ENCODE assay signal across 6 cellular contexts in the genomic region with DNA sequence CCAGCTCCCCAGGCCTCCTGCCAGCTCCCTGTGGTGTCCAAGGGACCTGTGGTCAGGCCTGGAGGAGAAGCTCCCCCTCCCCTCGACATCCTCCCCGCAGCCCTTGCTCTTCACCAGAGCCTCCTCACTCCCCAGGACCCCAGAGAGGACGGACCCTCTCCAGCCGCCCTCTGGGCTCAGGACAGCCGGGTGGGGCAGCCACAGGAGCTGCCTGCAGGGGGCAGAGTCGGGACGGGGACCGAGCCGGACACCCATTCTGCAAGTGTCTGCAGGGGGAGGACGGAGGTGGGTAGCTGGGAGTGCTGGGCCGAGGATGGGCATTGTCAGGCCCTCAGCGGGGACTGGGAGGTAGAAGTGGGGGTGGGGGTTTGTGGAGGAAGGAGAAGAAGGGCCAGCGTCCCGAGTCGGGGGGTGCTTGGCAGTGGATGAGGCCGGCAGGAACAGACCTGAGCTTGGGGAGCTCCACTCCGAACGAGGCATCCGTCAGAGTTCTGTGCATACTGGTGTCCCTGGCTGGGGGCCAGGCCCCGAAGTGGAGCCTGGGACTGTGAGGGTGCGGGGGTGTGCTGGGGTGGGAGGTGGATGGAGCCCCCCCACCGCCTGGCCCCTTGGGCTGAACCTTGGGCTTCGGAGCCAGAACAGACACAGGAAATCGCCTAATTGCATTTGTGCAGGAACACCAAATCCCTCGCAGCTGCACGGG. TPM values are rescaled to one million over a fixed set of nuclear protein-coding genes. Genes with fewer than 3 reads are reported as not detected.
A peak's percentile ranks its signal among the peaks of the same experiment; 100 is the strongest.
DNase-seq lines count a peak whose midpoint lies in the region; ATAC-seq and TF ChIP-seq lines count a peak whose summit lies in the region.

No MANE protein-coding gene starts in this region.

- DNase-seq in GM03348 (ENCODE audit: low spot score) (peak; percentile 74), left colon (peak in 1 of 2 donors; percentile 66)
- no peak for DNase-seq in activated naive CD4-positive, alpha-beta T cell treated with Interleukin-2 at 50 U/mL for 16 hours
- DNase-seq in stimulated activated CD4-positive, alpha-beta T cell treated with anti-CD3 and anti-CD28 coated beads, Interleukin-12 subunit alpha, Interleukin-12 subunit beta, amount 100 ng/mL, for 4 hours = no peak

- intact Hi-C loops in left colon (cut with DNase I, micrococcal nuclease) = no loop called here

- peak; percentile 72 for ATAC-seq in SK-N-SH treated with all-trans-retinoic acid at 6 μM for 48 hours
- ATAC-seq in left colon = peak; percentile 52
- ATAC-seq in GM18873 (IDR thresholded peaks at IDR 0.05; ENCODE audit: low FRiP score, unreplicated experiment) = no peak

TF ChIP-seq in SK-N-SH treated with all-trans-retinoic acid at 6 μM for 48 hours, 23 proteins besides CTCF, POLR2A, EP300 and RAD21:
- TF ChIP-seq, protein P1, sequence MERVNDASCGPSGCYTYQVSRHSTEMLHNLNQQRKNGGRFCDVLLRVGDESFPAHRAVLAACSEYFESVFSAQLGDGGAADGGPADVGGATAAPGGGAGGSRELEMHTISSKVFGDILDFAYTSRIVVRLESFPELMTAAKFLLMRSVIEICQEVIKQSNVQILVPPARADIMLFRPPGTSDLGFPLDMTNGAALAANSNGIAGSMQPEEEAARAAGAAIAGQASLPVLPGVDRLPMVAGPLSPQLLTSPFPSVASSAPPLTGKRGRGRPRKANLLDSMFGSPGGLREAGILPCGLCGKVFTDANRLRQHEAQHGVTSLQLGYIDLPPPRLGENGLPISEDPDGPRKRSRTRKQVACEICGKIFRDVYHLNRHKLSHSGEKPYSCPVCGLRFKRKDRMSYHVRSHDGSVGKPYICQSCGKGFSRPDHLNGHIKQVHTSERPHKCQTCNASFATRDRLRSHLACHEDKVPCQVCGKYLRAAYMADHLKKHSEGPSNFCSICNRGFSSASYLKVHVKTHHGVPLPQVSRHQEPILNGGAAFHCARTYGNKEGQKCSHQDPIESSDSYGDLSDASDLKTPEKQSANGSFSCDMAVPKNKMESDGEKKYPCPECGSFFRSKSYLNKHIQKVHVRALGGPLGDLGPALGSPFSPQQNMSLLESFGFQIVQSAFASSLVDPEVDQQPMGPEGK (CRISPR knock-in tag; IDR thresholded peaks at IDR 0.05; ENCODE audit: borderline replicate concordance) = peak; percentile 19; the same call in 1 of the 2 replicates
- TF ChIP-seq TCF4 (CRISPR knock-in tag; IDR thresholded peaks at IDR 0.05; ENCODE audit: borderline replicate concordance) = no peak; the same call in 1 of the 2 replicates

RNA-seq across cellular contexts. Expression of a gene that starts 15.2 kb away (rescaled TPM):
- total RNA-seq in left colon = not detected

RNA-seq across cellular contexts. Expression of a gene that starts 23.6 kb away (rescaled TPM):
- total RNA-seq in left colon = 10 to 100 TPM in 1 of 2 donors, 1 to 10 TPM in 1; 9.9 to 28.6 TPM

RNA-seq across cellular contexts. Expression of a gene that starts 37.7 kb away (rescaled TPM):
- total RNA-seq in left colon = under 1 TPM in 1 of 2 donors, not detected in 1; 0.92 TPM

RNA-seq across cellular contexts. Expression of a gene that starts 41.7 kb away (rescaled TPM):
- total RNA-seq in left colon = 1 to 10 TPM in 1 of 2 donors, under 1 TPM in 1; 0.75 to 4.6 TPM

RNA-seq across cellular contexts. Expression of a gene that starts 43.0 kb away (rescaled TPM):
- total RNA-seq in left colon = under 1 TPM in 1 of 2 donors, not detected in 1; 0.73 TPM
